8 cellular contexts compared by ENCODE assay signal in genomic region chr10:103493362-103493871, GRCh38. TPM values are rescaled to one million over a fixed set of nuclear protein-coding genes. Genes with fewer than 3 reads are reported as not detected.
DNase-seq lines count a peak whose midpoint lies in the region; ATAC-seq and TF ChIP-seq lines count a peak whose summit lies in the region.

NEURL1 (plus strand) TSS chr10:103493705; CDS start chr10:103494388, 683 bp downstream.

- peak within 1 kb of the TSS; percentile 74 for H3K4me3 Mint-ChIP-seq in HFFc6
- peak within 1 kb of the TSS; percentile 79 for H3K4me3 Mint-ChIP-seq in activated T-cell treated with anti-CD3 and anti-CD28 coated beads, Interleukin-2, amount 50 U/mL, for 24 hours

- H3K27me3 Mint-ChIP-seq in HFFc6 (ENCODE audit: insufficient read depth), result peaks cover 38% of the 10 kb centered on the region
- peaks cover 51% of the 10 kb centered on the region for H3K27me3 Mint-ChIP-seq in activated T-cell treated with anti-CD3 and anti-CD28 coated beads, Interleukin-2, amount 50 U/mL, for 24 hours

- peaks cover 33% of the 10 kb centered on the region for H3K4me1 Mint-ChIP-seq in HFFc6 (ENCODE audit: low read depth)
- peaks cover 14% of the 10 kb centered on the region for H3K4me1 Mint-ChIP-seq in activated T-cell treated with anti-CD3 and anti-CD28 coated beads, Interleukin-2, amount 50 U/mL, for 24 hours (ENCODE audit: low read depth)

- TF ChIP-seq CTCF in HFFc6 (IDR thresholded peaks at IDR 0.05), result no peak

- ATAC-seq in GM18907 (IDR thresholded peaks at IDR 0.05; ENCODE audit: unreplicated experiment) (no peak), HG02938 (IDR thresholded peaks at IDR 0.05; ENCODE audit: unreplicated experiment) (no peak), GM21529 (IDR thresholded peaks at IDR 0.05; ENCODE audit: unreplicated experiment) (no peak)

- peak within 1 kb of the TSS; percentile 71; the same call in 1 of the 2 replicates for H3K27ac Mint-ChIP-seq in HFFc6
- H3K27ac Mint-ChIP-seq in activated T-cell treated with anti-CD3 and anti-CD28 coated beads, Interleukin-2, amount 50 U/mL, for 24 hours, result no peak within 1 kb of the TSS

- no peaks in the 10 kb centered on the region for H3K9me3 Mint-ChIP-seq in HFFc6
- no peaks in the 10 kb centered on the region for H3K9me3 Mint-ChIP-seq in activated T-cell treated with anti-CD3 and anti-CD28 coated beads, Interleukin-2, amount 50 U/mL, for 24 hours

- DNase-seq in Ammon's horn (ENCODE audit: low spot score) (peak; percentile 36), HFFc6 (no peak), germinal center (ENCODE audit: low spot score) (peak; percentile 45), pons (ENCODE audit: low spot score) (peak; percentile 8)
- DNase-seq in activated T-cell treated with anti-CD3 and anti-CD28 coated beads, Interleukin-2, amount 50 U/mL, for 24 hours, result peak; percentile 55

- no peaks in the 10 kb centered on the region for H3K36me3 Mint-ChIP-seq in HFFc6 (ENCODE audit: low read depth)
- H3K36me3 Mint-ChIP-seq in activated T-cell treated with anti-CD3 and anti-CD28 coated beads, Interleukin-2, amount 50 U/mL, for 24 hours (ENCODE audit: low read depth), result no peaks in the 10 kb centered on the region

RNA-seq across cellular contexts. Expression of gene NEURL1, which starts in this region (rescaled TPM):
- total RNA-seq in HFFc6 (2021; fragmentation: NEBNext Ultra II Directional; extraction: Animal tissue kit (Norgen Biotek cat#: 25700)), result under 1 TPM; 0.06 to 0.46 (median 0.27) TPM
